Comparison of ENCODE assay signal across 8 cellular contexts in genomic region chr14:39175445-39176262, GRCh38. TPM values are rescaled to one million over a fixed set of nuclear protein-coding genes. Genes with fewer than 3 reads are reported as not detected.
DNase-seq lines count a peak whose midpoint lies in the region; ATAC-seq lines count a peak whose summit lies in the region.

No MANE protein-coding gene starts in this region.

- 2% methylated on average over 28 to 35 of the region's 36 CpGs for WGBS in GM23248 (ENCODE audit: low coverage in 1 of 2, low lambda C conversion rate in 2 of 2, missing lambda C conversion rate in 2 of 2), 2 experiments
- WGBS in trophoblast cell (ENCODE audit: extremely low coverage, insufficient coverage, insufficient read length), result no CpG with 5 or more reads among the region's 36 CpGs

- peak overlapping the region; percentile 95 for H4K12ac ChIP-seq in trophoblast cell (ENCODE audit: low read depth, low read length)

- H3K36me3 ChIP-seq in GM23248 (ENCODE audit: low read depth), result peaks cover 49% of the 10 kb centered on the region
- H3K36me3 ChIP-seq in trophoblast cell (ENCODE audit: control insufficient read depth in 1 of 2, insufficient read depth in 2 of 2, low read length in 2 of 2), result peaks cover 18 to 25% of the 10 kb centered on the region in 2 experiments

- H2AK5ac ChIP-seq in trophoblast cell (ENCODE audit: low read length), result peak overlapping the region; percentile 97

- H3K9me3 ChIP-seq in GM23248 (ENCODE audit: low read depth), result no peaks in the 10 kb centered on the region
- peaks cover 2% of the 10 kb centered on the region for H3K9me3 ChIP-seq in trophoblast cell (ENCODE audit: insufficient read depth, low read depth, low read length)

- peak overlapping the region; percentile 74 for H2BK5ac ChIP-seq in trophoblast cell (ENCODE audit: low read depth, low read length, poor library complexity)

- H3K27ac Mint-ChIP-seq in activated T-cell treated with anti-CD3 and anti-CD28 coated beads, Interleukin-2, amount 50 U/mL, for 24 hours, result peak overlapping the region; percentile 100

- intact Hi-C loops in Right ventricle myocardium inferior (cut with DNase I), result loop anchor here (2.0 kb wide), 2 partner anchors 91 to 257 kb away; partner anchors contain the start of gene FBXO33

- H3K79me1 ChIP-seq in trophoblast cell (ENCODE audit: low read length), result peaks cover 11% of the 10 kb centered on the region

- in situ Hi-C loops in GM23248 (cut with MboI), result no loop called here

- H3K4me3 ChIP-seq in GM23248 (peak overlapping the region; percentile 98), trophoblast cell (ENCODE audit: low read depth, low read length) (peak overlapping the region; percentile 99)

- H4K8ac ChIP-seq in trophoblast cell (ENCODE audit: low read depth, low read length), result peak overlapping the region; percentile 96

- peak overlapping the region; percentile 88 for H2BK120ac ChIP-seq in trophoblast cell (ENCODE audit: insufficient read depth, low read length, poor library complexity)

- H3K23ac ChIP-seq in trophoblast cell (ENCODE audit: low read length), result no peak overlapping the region

- H2AFZ ChIP-seq in GM23248, result peak overlapping the region; percentile 64
- H2AFZ ChIP-seq in trophoblast cell (ENCODE audit: insufficient read depth, low read length, poor library complexity), result peak overlapping the region; percentile 43

- H3K4me3 Mint-ChIP-seq in activated T-cell treated with anti-CD3 and anti-CD28 coated beads, Interleukin-2, amount 50 U/mL, for 24 hours, result peak overlapping the region; percentile 100

- H3K36me3 Mint-ChIP-seq in activated T-cell treated with anti-CD3 and anti-CD28 coated beads, Interleukin-2, amount 50 U/mL, for 24 hours (ENCODE audit: low read depth), result no peaks in the 10 kb centered on the region

- no peak overlapping the region for H2BK12ac ChIP-seq in trophoblast cell (ENCODE audit: low read length)

- peak overlapping the region; percentile 79 for H3K27ac ChIP-seq in GM23248
- peak overlapping the region; percentile 84 for H3K27ac ChIP-seq in trophoblast cell (ENCODE audit: low read depth, low read length)

- peak; percentile 9 for ATAC-seq in Right ventricle myocardium inferior

- peaks cover 12% of the 10 kb centered on the region; the same call in 1 of the 2 replicates for H4K20me1 ChIP-seq in GM23248 (ENCODE audit: insufficient read depth)

- DNase-seq in NCI-H2029 (lab: John Stamatoyannopoulos, UW) (peak; percentile 58), NCI-H2029 treated with DMSO at 0.1 percent for 48 hours (lab: John Stamatoyannopoulos, UW) (no peak), GM23248 (peak; percentile 59), M059J (ENCODE audit: low read depth) (peak; percentile 54), Right ventricle myocardium inferior (ENCODE audit: missing footprints) (peak; percentile 72), trophoblast cell (peak; percentile 13 to 40), middle frontal gyrus (ENCODE audit: extremely low spot score, low spot score) (no peak)
- DNase-seq in activated T-cell treated with anti-CD3 and anti-CD28 coated beads, Interleukin-2, amount 50 U/mL, for 24 hours, result no peak

- H3K18ac ChIP-seq in trophoblast cell (ENCODE audit: low read length), result peak overlapping the region; percentile 93

- H3F3A ChIP-seq in GM23248 (ENCODE audit: insufficient read depth), result peaks cover 58% of the 10 kb centered on the region

- H3K9ac ChIP-seq in GM23248 (peak overlapping the region; percentile 98), trophoblast cell (ENCODE audit: low read length) (peak overlapping the region; percentile 99)

- peaks cover 40% of the 10 kb centered on the region for H3K4me1 Mint-ChIP-seq in activated T-cell treated with anti-CD3 and anti-CD28 coated beads, Interleukin-2, amount 50 U/mL, for 24 hours (ENCODE audit: low read depth)

- H3K4me2 ChIP-seq in GM23248 (ENCODE audit: unreplicated experiment) (peak overlapping the region; percentile 97), trophoblast cell (ENCODE audit: low read length) (peak overlapping the region; percentile 96)

- no peaks in the 10 kb centered on the region for H3K9me3 Mint-ChIP-seq in activated T-cell treated with anti-CD3 and anti-CD28 coated beads, Interleukin-2, amount 50 U/mL, for 24 hours

- H3K79me2 ChIP-seq in GM23248 (ENCODE audit: insufficient read depth) (peaks cover 56% of the 10 kb centered on the region), trophoblast cell (ENCODE audit: control insufficient read depth, insufficient read depth, low read length, poor library complexity) (peaks cover 8% of the 10 kb centered on the region)

- H3K14ac ChIP-seq in trophoblast cell (ENCODE audit: low read length), result peak overlapping the region; percentile 98

- H3K27me3 ChIP-seq in GM23248 (replicated peaks; ENCODE audit: insufficient read depth) (no peaks in the 10 kb centered on the region), trophoblast cell (ENCODE audit: insufficient read depth, low read length) (no peaks in the 10 kb centered on the region)

- H3K4ac ChIP-seq in trophoblast cell (ENCODE audit: low read depth, low read length), result peak overlapping the region; percentile 95

- H3K9me2 ChIP-seq in GM23248 (ENCODE audit: insufficient read depth), result no peaks in the 10 kb centered on the region

- H3K27me3 Mint-ChIP-seq in activated T-cell treated with anti-CD3 and anti-CD28 coated beads, Interleukin-2, amount 50 U/mL, for 24 hours, result no peaks in the 10 kb centered on the region

- peak overlapping the region; percentile 84 for H4K91ac ChIP-seq in trophoblast cell (ENCODE audit: low read depth, low read length)

- H3K4me1 ChIP-seq in GM23248 (ENCODE audit: insufficient read depth) (peaks cover 17% of the 10 kb centered on the region), trophoblast cell (ENCODE audit: control insufficient read depth in 1 of 2, insufficient read depth in 2 of 2, low read length in 2 of 2) (peaks cover 0 to 2% of the 10 kb centered on the region in 2 experiments)

RNA-seq across cellular contexts. Expression of gene PNN, which starts 0.6 kb away (rescaled TPM):
- 15.3 and 21.8 TPM in 2 replicates for total RNA-seq in GM23248 (2014; rRNA removed; shearing (Covaris generic))
- 32.3 and 39.7 TPM in 2 replicates for polyA plus RNA-seq in GM23248 (2016; fragmentation: Nextera tagmentation; extraction: Ambion mirVana)
- 20.2 and 23.6 TPM in 2 replicates for total RNA-seq in M059J (2014; rRNA removed; shearing (Covaris generic))
- 21.7 TPM for total RNA-seq in Right ventricle myocardium inferior
- polyA plus RNA-seq in trophoblast cell (2013), result 98.7 and 101 TPM in 2 replicates

RNA-seq across cellular contexts. Expression of gene TRAPPC6B, which starts 5.5 kb away (rescaled TPM):
- total RNA-seq in GM23248 (2014; rRNA removed; shearing (Covaris generic)), result 28.3 and 32.0 TPM in 2 replicates
- 25.6 and 26.4 TPM in 2 replicates for polyA plus RNA-seq in GM23248 (2016; fragmentation: Nextera tagmentation; extraction: Ambion mirVana)
- 28.7 and 34.5 TPM in 2 replicates for total RNA-seq in M059J (2014; rRNA removed; shearing (Covaris generic))
- 23.6 TPM for total RNA-seq in Right ventricle myocardium inferior
- 13.9 and 15.4 TPM in 2 replicates for polyA plus RNA-seq in trophoblast cell (2013)

RNA-seq across cellular contexts. Expression of gene MIA2, which starts 58.1 kb away (rescaled TPM):
- total RNA-seq in GM23248 (2014; rRNA removed; shearing (Covaris generic)), result 12.3 and 16.2 TPM in 2 replicates
- polyA plus RNA-seq in GM23248 (2016; fragmentation: Nextera tagmentation; extraction: Ambion mirVana), result 21.4 and 21.5 TPM in 2 replicates
- 18.0 and 20.1 TPM in 2 replicates for total RNA-seq in M059J (2014; rRNA removed; shearing (Covaris generic))
- total RNA-seq in Right ventricle myocardium inferior, result 22.2 TPM
- polyA plus RNA-seq in trophoblast cell (2013), result 20.3 and 22.2 TPM in 2 replicates

Comparison
In these comparisons a context has a peak if more than half of its experiments do, and no peak if none do; other contexts are left out.
1. DNase-seq: peak in NCI-H2029 (single experiment), GM23248 (single experiment), M059J (single experiment), Right ventricle myocardium inferior (single experiment) and trophoblast cell (2 of 2); none in NCI-H2029 treated with DMSO at 0.1 percent for 48 hours (single experiment), activated T-cell treated with anti-CD3 and anti-CD28 coated beads, Interleukin-2, amount 50 U/mL, for 24 hours (single experiment) and middle frontal gyrus (single experiment).